ENCODE assay signal across 10 cellular contexts in the genomic region with DNA sequence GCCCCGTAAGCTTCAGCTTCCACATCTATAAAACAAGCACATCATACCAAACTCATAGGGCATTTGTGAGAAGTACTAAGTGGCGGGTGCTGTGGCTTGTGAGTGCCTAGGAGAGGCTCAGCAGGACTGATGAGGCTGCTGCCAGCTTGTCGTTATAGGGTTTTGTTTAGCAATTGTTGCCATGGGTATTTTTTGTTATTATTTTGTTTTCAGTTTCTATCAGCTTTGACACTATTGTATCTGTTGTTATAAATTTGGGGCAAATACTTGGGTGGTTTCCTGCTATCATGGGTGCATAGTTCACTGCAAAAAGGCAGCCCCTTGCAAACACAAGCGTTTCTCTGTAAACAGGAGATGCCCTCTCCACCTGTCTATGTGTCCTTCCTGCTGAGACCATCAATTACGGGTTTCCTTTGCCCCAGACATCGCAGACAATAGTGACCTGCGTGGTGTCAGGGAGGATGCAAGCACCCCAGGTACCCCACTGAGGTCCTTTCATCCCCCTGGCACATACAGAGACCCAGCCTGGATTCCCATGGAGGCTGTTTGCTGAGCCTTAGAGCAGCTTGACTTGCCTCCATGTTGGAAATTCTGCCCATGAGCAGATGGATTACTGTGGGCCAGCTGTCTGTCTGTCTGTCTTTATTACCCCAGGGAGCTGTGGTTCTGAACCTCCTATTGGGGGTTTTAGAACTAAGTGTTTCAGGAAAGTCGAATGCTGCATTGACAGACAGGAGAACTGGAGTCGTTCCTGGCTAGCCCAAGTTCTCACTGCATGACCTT. TPM values are rescaled to one million over a fixed set of nuclear protein-coding genes. Genes with fewer than 3 reads are reported as not detected.
A peak's percentile ranks its signal among the peaks of the same experiment; 100 is the strongest.
DNase-seq lines count a peak whose midpoint lies in the region; ATAC-seq, FAIRE-seq and TF ChIP-seq lines count a peak whose summit lies in the region.
"Had no signal": no experiment of that assay in that cellular context is flagged by ENCODE, and none has a peak within 500 bp of the region (broad histone marks: within the 10 kb centered on the region; RNA-seq: fewer than 3 reads in every experiment).

No MANE protein-coding gene starts in this region.

- H3K36me3 ChIP-seq in MG63 = no peaks in the 10 kb centered on the region
- H3K36me3 ChIP-seq: breast epithelium had no signal

- H3K36me3 Mint-ChIP-seq in activated CD8-positive, alpha-beta T cell treated with anti-CD3 and anti-CD28 coated beads, Interleukin-2, amount 10 ng/mL, durations not matched to agents 7 days and 5 days (ENCODE audit: low read depth) = peaks cover 11% of the 10 kb centered on the region
- no peaks in the 10 kb centered on the region for H3K36me3 Mint-ChIP-seq in naive B cell

- peak; percentile 68 for DNase-seq in GM12865 (ENCODE audit: low read depth)
- peak; percentile 70 to 90 for DNase-seq in NCI-H2081 (lab: John Stamatoyannopoulos, UW)
- peak; percentile 56 for DNase-seq in activated CD8-positive, alpha-beta T cell treated with anti-CD3 and anti-CD28 coated beads, Interleukin-2, amount 10 ng/mL, durations not matched to agents 7 days and 5 days
- DNase-seq in naive B cell = peak; percentile 81
- no peak for DNase-seq in MG63
- no peak for DNase-seq in GM12892 (ENCODE audit: insufficient read length)
- DNase-seq in HK-2 (ENCODE audit: unreplicated experiment) = no peak
- DNase-seq: hippocampal formation had no signal

- CTCF ChIA-PET in activated CD8-positive, alpha-beta T cell treated with anti-CD3 and anti-CD28 coated beads, Interleukin-2, amount 10 ng/mL, durations not matched to agents 7 days and 5 days (lab: Charles Lee) = interaction anchor here (0.8 to 7.7 kb wide), 8 partner anchors 10 to 485 kb away, joined by 3 to 64 read pairs (median 6); no protein-coding TSS in a partner anchor

- H3K9me3 Mint-ChIP-seq in activated CD8-positive, alpha-beta T cell treated with anti-CD3 and anti-CD28 coated beads, Interleukin-2, amount 10 ng/mL, durations not matched to agents 7 days and 5 days (ENCODE audit: insufficient read depth) = no peaks in the 10 kb centered on the region
- no peaks in the 10 kb centered on the region for H3K9me3 Mint-ChIP-seq in naive B cell

- no peaks in the 10 kb centered on the region for H3K27me3 Mint-ChIP-seq in activated CD8-positive, alpha-beta T cell treated with anti-CD3 and anti-CD28 coated beads, Interleukin-2, amount 10 ng/mL, durations not matched to agents 7 days and 5 days (ENCODE audit: low read depth)
- H3K27me3 Mint-ChIP-seq in naive B cell = no peaks in the 10 kb centered on the region

- H3K9me3 ChIP-seq in MG63 = no peaks in the 10 kb centered on the region; the same call in 1 of the 2 replicates
- H3K9me3 ChIP-seq: breast epithelium had no signal

- H3K4me1 Mint-ChIP-seq in activated CD8-positive, alpha-beta T cell treated with anti-CD3 and anti-CD28 coated beads, Interleukin-2, amount 10 ng/mL, durations not matched to agents 7 days and 5 days (ENCODE audit: low read depth) = peaks cover 65% of the 10 kb centered on the region
- H3K4me1 Mint-ChIP-seq in naive B cell = peaks cover 45 to 77% (median 54%) of the 10 kb centered on the region in 3 donors

- POLR2A ChIA-PET in activated CD8-positive, alpha-beta T cell treated with anti-CD3 and anti-CD28 coated beads, Interleukin-2, amount 10 ng/mL, durations not matched to agents 7 days and 5 days (lab: Charles Lee) = interaction anchor here (0.9 to 8.7 kb wide), 8 partner anchors 10 to 333 kb away, joined by 3 to 129 read pairs (median 6); a partner anchor contains a TSS

- no peaks in the 10 kb centered on the region for H3K27me3 ChIP-seq in MG63
- H3K27me3 ChIP-seq: breast epithelium had no signal

- no peak for TF ChIP-seq POLR2A in GM12892 (IDR thresholded peaks at IDR 0.05; ENCODE audit: low read depth, low read length)

- H3K4me3 Mint-ChIP-seq in activated CD8-positive, alpha-beta T cell treated with anti-CD3 and anti-CD28 coated beads, Interleukin-2, amount 10 ng/mL, durations not matched to agents 7 days and 5 days = no peak overlapping the region
- H3K4me3 Mint-ChIP-seq in naive B cell = peak overlapping the region; percentile 65 to 86 (median 78)

- peak overlapping the region; percentile 92 for H3K27ac Mint-ChIP-seq in activated CD8-positive, alpha-beta T cell treated with anti-CD3 and anti-CD28 coated beads, Interleukin-2, amount 10 ng/mL, durations not matched to agents 7 days and 5 days
- H3K27ac Mint-ChIP-seq in naive B cell = peak overlapping the region; percentile 98 to 100 (median 99)

- FAIRE-seq in GM12892 (lab: Jason Lieb, UNC) = no peak

- ATAC-seq in activated CD8-positive, alpha-beta T cell treated with anti-CD3 and anti-CD28 coated beads, Interleukin-2, amount 10 ng/mL, durations not matched to agents 7 days and 5 days = peak; percentile 50
- peak; percentile 68 to 74 for ATAC-seq in naive B cell (ENCODE audit: low read depth in 2 of 2)
- no peak for ATAC-seq in GM19023 (IDR thresholded peaks at IDR 0.05; ENCODE audit: unreplicated experiment)

- no peak overlapping the region for H3K4me3 ChIP-seq in GM12865 (ENCODE audit: low read depth, low read length)
- no peak overlapping the region for H3K4me3 ChIP-seq in MG63
- H3K4me3 ChIP-seq: breast epithelium had no signal

- no peak for TF ChIP-seq CTCF in GM12865 (IDR thresholded peaks at IDR 0.05; ENCODE audit: insufficient read depth, low read depth, low read length, missing control alignments)

RNA-seq across cellular contexts. Expression of a gene that starts 3.2 kb away (rescaled TPM):
- 10 to 100 TPM; 64.0 to 69.4 TPM for total RNA-seq in activated CD8-positive, alpha-beta T cell treated with anti-CD3 and anti-CD28 coated beads, Interleukin-2, amount 10 ng/mL, durations not matched to agents 7 days and 5 days
- 10 to 100 TPM; 35.2 to 61.3 (median 52.4) TPM for polyA plus RNA-seq in naive B cell (ENCODE audit: low read depth in 6 of 6)
- 30.6 and 71.3 TPM in 2 replicates for total RNA-seq in MG63 (2014; rRNA removed; shearing (Covaris generic); ENCODE audit: low replicate concordance)
- 128 TPM for polyA plus RNA-seq in GM12892 (2012; ENCODE audit: missing spikeins)

Comparison
In these comparisons a context has a peak if more than half of its experiments do, and no peak if none do; other contexts are left out.
1. DNase-seq: peak in GM12865 (single experiment), NCI-H2081 (2 of 2), activated CD8-positive, alpha-beta T cell treated with anti-CD3 and anti-CD28 coated beads, Interleukin-2, amount 10 ng/mL, durations not matched to agents 7 days and 5 days (single experiment) and naive B cell (single experiment); none in MG63 (single experiment), GM12892 (single experiment) and HK-2 (single experiment).